In genomic region chr10:90857635-90858488, GRCh38 we compare ENCODE assay signal across 8 cellular contexts. TPM values are rescaled to one million over a fixed set of nuclear protein-coding genes. Genes with fewer than 3 reads are reported as not detected.
DNase-seq lines count a peak whose midpoint lies in the region; ATAC-seq and TF ChIP-seq lines count a peak whose summit lies in the region.

TSS of gene HTR7 (minus strand) at chr10:90858039. CDS start at chr10:90857671, 368 bp downstream.

- peaks cover 11% of the 10 kb centered on the region for H3F3A ChIP-seq in neural progenitor cell (ENCODE audit: low read depth)

- H3K36me3 ChIP-seq in NT2/D1 (ENCODE audit: insufficient read depth, insufficient read length, low read length) (no peaks in the 10 kb centered on the region), neural progenitor cell (no peaks in the 10 kb centered on the region), tibial nerve (no peaks in the 10 kb centered on the region)

- no peaks in the 10 kb centered on the region for H4K20me1 ChIP-seq in neural progenitor cell (ENCODE audit: low read depth)

- TF ChIP-seq POLR2A in tibial nerve (IDR thresholded peaks at IDR 0.05): no peak

- H3K27me3 ChIP-seq in NT2/D1 (ENCODE audit: insufficient read depth, insufficient read length): peaks cover 27% of the 10 kb centered on the region
- H3K27me3 ChIP-seq in neural progenitor cell: peaks cover 57% of the 10 kb centered on the region
- peaks cover 0 to 42% of the 10 kb centered on the region in 2 donors for H3K27me3 ChIP-seq in tibial nerve

- no peaks in the 10 kb centered on the region for H3K36me3 Mint-ChIP-seq in activated T-helper 1 cell treated with anti-CD3 and anti-CD28 coated beads, Interleukin-12 subunit alpha, Interleukin-12 subunit beta, Interleukin-2, Interleukin-4 antibody, amounts not matched to agents 30 ng/mL and 10 ng/mL and 1 ng/mL, durations not matched to agents 14 hours and 24 hours and 36 hours (ENCODE audit: low read depth)
- no peaks in the 10 kb centered on the region for H3K36me3 Mint-ChIP-seq in neural progenitor cell

- H3K4me1 ChIP-seq in NT2/D1 (ENCODE audit: insufficient read depth, insufficient read length): no peaks in the 10 kb centered on the region
- H3K4me1 ChIP-seq in neural progenitor cell: no peaks in the 10 kb centered on the region
- peaks cover 0 to 22% (median 2%) of the 10 kb centered on the region in 4 donors for H3K4me1 ChIP-seq in tibial nerve

- H3K9me3 Mint-ChIP-seq in activated T-helper 1 cell treated with anti-CD3 and anti-CD28 coated beads, Interleukin-12 subunit alpha, Interleukin-12 subunit beta, Interleukin-2, Interleukin-4 antibody, amounts not matched to agents 30 ng/mL and 10 ng/mL and 1 ng/mL, durations not matched to agents 14 hours and 24 hours and 36 hours: no peaks in the 10 kb centered on the region
- no peaks in the 10 kb centered on the region for H3K9me3 Mint-ChIP-seq in neural progenitor cell

- H3K4me3 Mint-ChIP-seq in activated T-helper 1 cell treated with anti-CD3 and anti-CD28 coated beads, Interleukin-12 subunit alpha, Interleukin-12 subunit beta, Interleukin-2, Interleukin-4 antibody, amounts not matched to agents 30 ng/mL and 10 ng/mL and 1 ng/mL, durations not matched to agents 14 hours and 24 hours and 36 hours: peak within 1 kb of the TSS; percentile 82
- peak within 1 kb of the TSS; percentile 93 for H3K4me3 Mint-ChIP-seq in neural progenitor cell

- TF ChIP-seq CTCF in fibroblast of villous mesenchyme (IDR thresholded peaks at IDR 0.05; ENCODE audit: insufficient read depth, low read depth, low read length) (peak; percentile 51), neural progenitor cell (IDR thresholded peaks at IDR 0.05) (peak; percentile 70), tibial nerve (IDR thresholded peaks at IDR 0.05) (peak; percentile 41 to 85 (median 69))

- peak within 1 kb of the TSS; percentile 53 for H3K4me3 ChIP-seq in NT2/D1 (ENCODE audit: insufficient read length, low read depth)
- H3K4me3 ChIP-seq in fibroblast of villous mesenchyme (ENCODE audit: low read depth, low read length): peak within 1 kb of the TSS; percentile 77
- peak within 1 kb of the TSS; percentile 84 for H3K4me3 ChIP-seq in neural progenitor cell
- H3K4me3 ChIP-seq in tibial nerve: peak within 1 kb of the TSS; percentile 33 to 79 (median 51)

- H3K9me3 ChIP-seq in NT2/D1 (ENCODE audit: insufficient read depth, low read length) (no peaks in the 10 kb centered on the region), neural progenitor cell (ENCODE audit: low read depth) (no peaks in the 10 kb centered on the region), tibial nerve (no peaks in the 10 kb centered on the region)

- DNase-seq in NCI-H2196 (lab: John Stamatoyannopoulos, UW; ENCODE audit: unreplicated experiment): peak; percentile 23
- DNase-seq in NCI-H2196 treated with DMSO at 0.1 percent for 48 hours (lab: John Stamatoyannopoulos, UW; ENCODE audit: unreplicated experiment): no peak
- DNase-seq in NT2/D1 (ENCODE audit: low read depth, low spot score): peak; percentile 27
- DNase-seq in activated T-helper 1 cell treated with anti-CD3 and anti-CD28 coated beads, Interleukin-12 subunit alpha, Interleukin-12 subunit beta, Interleukin-2, Interleukin-4 antibody, amounts not matched to agents 30 ng/mL and 10 ng/mL and 1 ng/mL, durations not matched to agents 14 hours and 24 hours and 36 hours (ENCODE audit: low spot score): peak; percentile 52
- DNase-seq in fibroblast of villous mesenchyme (ENCODE audit: low read depth): peak; percentile 46
- DNase-seq in neural progenitor cell (ENCODE audit: low spot score): peak; percentile 85
- DNase-seq in tibial nerve (ENCODE audit: low spot score in 2 of 2): peak; percentile 28 to 30

- no peak for TF ChIP-seq EP300 in tibial nerve (IDR thresholded peaks at IDR 0.05)

- H3K27ac Mint-ChIP-seq in activated T-helper 1 cell treated with anti-CD3 and anti-CD28 coated beads, Interleukin-12 subunit alpha, Interleukin-12 subunit beta, Interleukin-2, Interleukin-4 antibody, amounts not matched to agents 30 ng/mL and 10 ng/mL and 1 ng/mL, durations not matched to agents 14 hours and 24 hours and 36 hours: no peak within 1 kb of the TSS
- no peak within 1 kb of the TSS for H3K27ac Mint-ChIP-seq in neural progenitor cell

- peak within 1 kb of the TSS; percentile 93 for H3K4me2 ChIP-seq in neural progenitor cell

- H3K27ac ChIP-seq in neural progenitor cell (no peak within 1 kb of the TSS), tibial nerve (peak within 1 kb of the TSS; percentile 28 to 81 (median 67))

- H3K79me2 ChIP-seq in neural progenitor cell (ENCODE audit: low read depth): no peaks in the 10 kb centered on the region

- ATAC-seq in HG02610 (IDR thresholded peaks at IDR 0.05; ENCODE audit: unreplicated experiment): peak; percentile 71

- H3K9ac ChIP-seq in NT2/D1 (ENCODE audit: insufficient read length, low read depth): peak within 1 kb of the TSS; percentile 72
- no peak within 1 kb of the TSS for H3K9ac ChIP-seq in neural progenitor cell

- H3K4me1 Mint-ChIP-seq in activated T-helper 1 cell treated with anti-CD3 and anti-CD28 coated beads, Interleukin-12 subunit alpha, Interleukin-12 subunit beta, Interleukin-2, Interleukin-4 antibody, amounts not matched to agents 30 ng/mL and 10 ng/mL and 1 ng/mL, durations not matched to agents 14 hours and 24 hours and 36 hours (ENCODE audit: low read depth): peaks cover 17% of the 10 kb centered on the region
- H3K4me1 Mint-ChIP-seq in neural progenitor cell: peaks cover 7% of the 10 kb centered on the region

- WGBS in tibial nerve, 2 donors: 1 to 2% methylated on average over 8 to 25 of the region's 105 CpGs

- intact Hi-C loops in activated T-helper 1 cell treated with anti-CD3 and anti-CD28 coated beads, Interleukin-12 subunit alpha, Interleukin-12 subunit beta, Interleukin-2, Interleukin-4 antibody, amounts not matched to agents 30 ng/mL and 10 ng/mL and 1 ng/mL, durations not matched to agents 14 hours and 24 hours and 36 hours (cut with micrococcal nuclease): loop anchor here (2.0 kb wide), 1 partner anchor 13 kb away; the partner anchor contains the start of gene RPP30

- peaks cover 70% of the 10 kb centered on the region for H3K27me3 Mint-ChIP-seq in activated T-helper 1 cell treated with anti-CD3 and anti-CD28 coated beads, Interleukin-12 subunit alpha, Interleukin-12 subunit beta, Interleukin-2, Interleukin-4 antibody, amounts not matched to agents 30 ng/mL and 10 ng/mL and 1 ng/mL, durations not matched to agents 14 hours and 24 hours and 36 hours (ENCODE audit: insufficient read depth)
- H3K27me3 Mint-ChIP-seq in neural progenitor cell (ENCODE audit: insufficient read depth, low read depth): peaks cover 25% of the 10 kb centered on the region

- peak within 1 kb of the TSS; percentile 94 for H2AFZ ChIP-seq in neural progenitor cell (replicated peaks)

RNA-seq across cellular contexts. Expression of gene HTR7, which starts in this region (rescaled TPM):
- total RNA-seq in activated T-helper 1 cell treated with anti-CD3 and anti-CD28 coated beads, Interleukin-12 subunit alpha, Interleukin-12 subunit beta, Interleukin-2, Interleukin-4 antibody, amounts not matched to agents 30 ng/mL and 10 ng/mL and 1 ng/mL, durations not matched to agents 14 hours and 24 hours and 36 hours: not detected in 2 replicates
- total RNA-seq in fibroblast of villous mesenchyme (0.86 and 2.3 TPM in 2 replicates), neural progenitor cell (ENCODE audit: low replicate concordance) (0.19 TPM in 1 of 2 replicates, not detected in the other), tibial nerve (1 to 10 TPM in 1 of 4 donors, under 1 TPM in 3; 0.20 to 1.2 (median 0.43) TPM)

Comparison
In these comparisons a context has a peak if more than half of its experiments do, and no peak if none do; other contexts are left out.
1. Peak in DNase-seq in activated T-helper 1 cell treated with anti-CD3 and anti-CD28 coated beads, Interleukin-12 subunit alpha, Interleukin-12 subunit beta, Interleukin-2, Interleukin-4 antibody, amounts not matched to agents 30 ng/mL and 10 ng/mL and 1 ng/mL, durations not matched to agents 14 hours and 24 hours and 36 hours; RNA of the gene not detected or under 1 TPM.
2. Peak in DNase-seq, H3K4me3 ChIP-seq and H3K4me2 ChIP-seq in neural progenitor cell; RNA of the gene not detected or under 1 TPM.